Comparison of ENCODE assay signal across 8 cellular contexts in the genomic region with DNA sequence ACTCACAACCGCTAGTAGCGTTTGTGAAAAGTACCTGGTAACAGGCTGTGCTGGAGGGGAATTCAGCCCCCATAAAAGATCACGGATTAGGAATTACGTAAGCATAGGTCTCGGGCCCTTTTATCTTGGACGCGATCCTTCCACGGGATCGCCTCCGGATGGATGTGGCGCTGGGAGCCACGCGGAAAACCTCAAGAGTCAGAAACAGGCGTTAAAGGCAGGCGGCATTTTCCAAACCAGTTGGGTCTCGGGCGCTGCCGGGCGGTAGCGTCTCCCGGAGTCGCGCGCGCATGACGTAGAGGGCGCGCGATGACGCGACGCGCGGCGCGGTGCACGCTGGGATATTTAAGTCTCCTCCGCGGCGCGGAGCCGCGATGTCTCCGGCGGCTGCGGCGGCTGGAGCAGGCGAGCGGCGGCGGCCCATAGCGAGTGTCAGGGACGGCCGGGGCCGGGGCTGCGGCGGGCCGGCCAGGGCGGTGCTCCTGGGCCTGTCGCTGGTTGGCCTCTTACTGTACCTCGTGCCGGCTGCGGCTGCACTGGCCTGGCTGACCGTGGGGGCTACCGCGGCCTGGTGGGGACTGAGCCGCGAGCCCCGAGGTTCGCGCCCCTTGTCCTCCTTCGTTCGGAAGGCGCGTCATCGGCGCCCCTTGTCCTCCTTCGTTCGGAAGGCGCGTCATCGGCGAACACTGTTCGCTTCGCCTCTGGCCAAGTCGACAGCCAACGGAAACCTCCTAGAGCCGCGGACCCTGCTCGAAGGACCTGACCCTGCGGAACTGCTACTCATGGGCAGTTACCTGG.
DNase-seq lines count a peak whose midpoint lies in the region; ATAC-seq and TF ChIP-seq lines count a peak whose summit lies in the region.

A gene (plus strand): TSS at position 348 of the 798 bp plus-strand sequence. CDS start 27 bp downstream, at position 375.

- DNase-seq in AG09319 (ENCODE audit: extremely low read depth, low read depth): peak; percentile 54
- DNase-seq in NCI-H446 (lab: John Stamatoyannopoulos, UW): peak; percentile 31 to 78
- DNase-seq in activated CD4-positive, CD25-positive, alpha-beta regulatory T cell treated with anti-CD3 and anti-CD28 coated beads, Interleukin-2, amount 50 U/mL, for 72 hours: peak; percentile 85
- DNase-seq in cerebellar cortex (ENCODE audit: low spot score): peak; percentile 79
- DNase-seq in kidney glomerular epithelial cell (lab: John Stamatoyannopoulos, UW): peak; percentile 70
- peak; percentile 61 to 73 for DNase-seq in stimulated activated CD4-positive, alpha-beta T cell treated with anti-CD3 and anti-CD28 coated beads, Interleukin-15, amount 100 ng/mL, for 48 hours (ENCODE audit: low read depth in 2 of 2)

- peak; percentile 88 for ATAC-seq in HG03175 (IDR thresholded peaks at IDR 0.05; ENCODE audit: unreplicated experiment)

- in situ Hi-C loops in GM18951 (cut with MboI; ENCODE audit: low sequenced_read_pairs, unreplicated experiment): loop anchor here (25.0 kb wide), 1 partner anchor 562 kb away; no protein-coding TSS in a partner anchor

- peak; percentile 87 for TF ChIP-seq POLR2A in GM18951 (IDR thresholded peaks at IDR 0.05; ENCODE audit: extremely low read depth, insufficient read depth, insufficient read length)

- no peak for TF ChIP-seq CTCF in AG09319 (IDR thresholded peaks at IDR 0.05; ENCODE audit: low read depth, low read length)

Comparison
In these comparisons a context has a peak if more than half of its experiments do, and no peak if none do; other contexts are left out.
1. Peak in every context shown above with its lines: DNase-seq and ATAC-seq.